In genomic region chr4:24229976-24230375, GRCh38 we compare ENCODE assay signal across 1 cellular context.
TF ChIP-seq lines count a peak whose summit lies in the region.

No MANE protein-coding gene starts in this region.

TF ChIP-seq in GM23338, 12 proteins besides CTCF, POLR2A, EP300 and RAD21 (continued from another document):
- TF ChIP-seq ZNF462 (CRISPR knock-in tag; IDR thresholded peaks at IDR 0.05) (no peak), ETS1 (IDR thresholded peaks at IDR 0.05) (no peak), REST (IDR thresholded peaks at IDR 0.05; ENCODE audit: unreplicated experiment) (no peak)
